22 cellular contexts compared by ENCODE assay signal in genomic region chr3:46070458-46071136, GRCh38. TPM values are rescaled to one million over a fixed set of nuclear protein-coding genes. Genes with fewer than 3 reads are reported as not detected.
DNase-seq lines count a peak whose midpoint lies in the region; ATAC-seq, FAIRE-seq and TF ChIP-seq lines count a peak whose summit lies in the region.
"Had no signal": no experiment of that assay in that cellular context is flagged by ENCODE, and none has a peak within 500 bp of the region (broad histone marks: within the 10 kb centered on the region; RNA-seq: fewer than 3 reads in every experiment).

No MANE protein-coding gene starts in this region.

- peaks cover 29% of the 10 kb centered on the region for H3K36me3 Mint-ChIP-seq in activated CD4-positive, alpha-beta T cell treated with anti-CD3 and anti-CD28 coated beads, Interleukin-2, amount 10 ng/mL, durations not matched to agents 7 days and 5 days (ENCODE audit: low read depth)
- peaks cover 3% of the 10 kb centered on the region for H3K36me3 Mint-ChIP-seq in activated naive CD8-positive, alpha-beta T cell

- 26 to 55% (median 33%) methylated on average over 1 of the region's 1 CpG for WGBS in small intestine, 3 donors

- FAIRE-seq in small intestine (lab: Jason Lieb, UNC), result no peak
- FAIRE-seq: H54 had no signal

- no peak overlapping the region for H3K27ac ChIP-seq in small intestine (ENCODE audit: low read depth in 1 of 2, low read length in 1 of 2)
- H3K27ac ChIP-seq: hepatocyte, SK-N-MC, uterus had no signal

- CTCF ChIA-PET in activated CD4-positive, alpha-beta T cell treated with anti-CD3 and anti-CD28 coated beads, Interleukin-2, amount 10 ng/mL, durations not matched to agents 7 days and 5 days (lab: Charles Lee), result interaction anchor here (0.6 to 7.0 kb wide), 2 partner anchors 7 to 281 kb away, joined by 5 to 52 read pairs; no protein-coding TSS in a partner anchor

- TF ChIP-seq CTCF in NB4 (IDR thresholded peaks at IDR 0.05; ENCODE audit: low read depth, low read length), result no peak

- TF ChIP-seq POLR2A in NB4 (IDR thresholded peaks at IDR 0.05; ENCODE audit: extremely low read depth, insufficient read length) (no peak), erythroblast (IDR thresholded peaks at IDR 0.05; ENCODE audit: low read length) (no peak)

- no peak for ATAC-seq in HG03159 (IDR thresholded peaks at IDR 0.05; ENCODE audit: unreplicated experiment)
- ATAC-seq: Panc1 had no signal

- peaks cover 70% of the 10 kb centered on the region for H3K27me3 Mint-ChIP-seq in activated CD4-positive, alpha-beta T cell treated with anti-CD3 and anti-CD28 coated beads, Interleukin-2, amount 10 ng/mL, durations not matched to agents 7 days and 5 days
- no peaks in the 10 kb centered on the region for H3K27me3 Mint-ChIP-seq in activated naive CD8-positive, alpha-beta T cell

- H3K27ac Mint-ChIP-seq in activated CD4-positive, alpha-beta T cell treated with anti-CD3 and anti-CD28 coated beads, Interleukin-2, amount 10 ng/mL, durations not matched to agents 7 days and 5 days, result peak overlapping the region; percentile 60
- H3K27ac Mint-ChIP-seq in activated naive CD8-positive, alpha-beta T cell, result peak overlapping the region; percentile 72

- H3K4me1 Mint-ChIP-seq in activated CD4-positive, alpha-beta T cell treated with anti-CD3 and anti-CD28 coated beads, Interleukin-2, amount 10 ng/mL, durations not matched to agents 7 days and 5 days, result peaks cover 59% of the 10 kb centered on the region
- peaks cover 67% of the 10 kb centered on the region for H3K4me1 Mint-ChIP-seq in activated naive CD8-positive, alpha-beta T cell (ENCODE audit: low read depth)

- H3K4me3 ChIP-seq in NB4 (ENCODE audit: low read depth, low read length) (no peak overlapping the region), small intestine (ENCODE audit: low read depth in 1 of 2, low read length in 2 of 2) (no peak overlapping the region)
- H3K4me3 ChIP-seq: hepatocyte, SK-N-MC, uterus had no signal

- H3K9me3 Mint-ChIP-seq in activated CD4-positive, alpha-beta T cell treated with anti-CD3 and anti-CD28 coated beads, Interleukin-2, amount 10 ng/mL, durations not matched to agents 7 days and 5 days, result peaks cover 17% of the 10 kb centered on the region
- peaks cover 17% of the 10 kb centered on the region for H3K9me3 Mint-ChIP-seq in activated naive CD8-positive, alpha-beta T cell (ENCODE audit: low read depth)

- POLR2A ChIA-PET in activated CD4-positive, alpha-beta T cell treated with anti-CD3 and anti-CD28 coated beads, Interleukin-2, amount 10 ng/mL, durations not matched to agents 7 days and 5 days (lab: Charles Lee), result no interaction called here

- H3K36me3 ChIP-seq in small intestine (ENCODE audit: control insufficient read depth in 2 of 2, insufficient read depth in 2 of 2, low read length in 2 of 2), result no peaks in the 10 kb centered on the region

- H3K9me3 ChIP-seq in small intestine (ENCODE audit: control insufficient read depth, low read depth), result no peaks in the 10 kb centered on the region
- H3K9me3 ChIP-seq: uterus had no signal

- peak overlapping the region; percentile 7 for H3K4me3 Mint-ChIP-seq in activated CD4-positive, alpha-beta T cell treated with anti-CD3 and anti-CD28 coated beads, Interleukin-2, amount 10 ng/mL, durations not matched to agents 7 days and 5 days
- peak overlapping the region; percentile 67 for H3K4me3 Mint-ChIP-seq in activated naive CD8-positive, alpha-beta T cell

- H3K4me1 ChIP-seq in small intestine (ENCODE audit: control insufficient read depth in 2 of 2, insufficient read depth in 1 of 2, low read depth in 1 of 2, low read length in 1 of 2), result no peaks in the 10 kb centered on the region
- H3K4me1 ChIP-seq: uterus had no signal

- DNase-seq in activated CD4-positive, alpha-beta T cell treated with anti-CD3 and anti-CD28 coated beads, Interleukin-2, amount 10 ng/mL, durations not matched to agents 7 days and 5 days, result no peak
- DNase-seq in activated CD4-positive, alpha-beta T cell treated with anti-CD3 and anti-CD28 coated beads, Interleukin-2, amount 50 U/mL, for 1 hour, result no peak
- DNase-seq in NB4 (ENCODE audit: low read depth) (peak; percentile 30), small intestine (peak; percentile 47), NCI-H69 (lab: John Stamatoyannopoulos, UW) (no peak), erythroblast (lab: John Stamatoyannopoulos, UW) (no peak)
- DNase-seq: activated CD8-positive, alpha-beta memory T cell treated with anti-CD3 and anti-CD28 coated beads, Interleukin-2, amount 50 U/mL, for 4 hours; caudate nucleus; effector CD8-positive, alpha-beta T cell; mesendoderm; NCI-H524; uterus had no signal

- no peaks in the 10 kb centered on the region for H3K27me3 ChIP-seq in small intestine (ENCODE audit: control insufficient read depth in 2 of 2, insufficient read depth in 2 of 2, low read length in 2 of 2)
- H3K27me3 ChIP-seq: hepatocyte, uterus had no signal

RNA-seq across cellular contexts. Expression of gene XCR1, which starts 43.3 kb away (rescaled TPM):
- total RNA-seq in activated CD4-positive, alpha-beta T cell treated with anti-CD3 and anti-CD28 coated beads, Interleukin-2, amount 10 ng/mL, durations not matched to agents 7 days and 5 days, result not detected
- under 1 TPM in 2 of 3 donors, not detected in 1; under 0.01 to 0.13 TPM for polyA plus RNA-seq in small intestine
- total RNA-seq: A673, G401, HT-29, kidney epithelial cell had no signal

Comparison
In these comparisons a context has a peak if more than half of its experiments do, and no peak if none do; other contexts are left out.
1. DNase-seq: peak in NB4 (single experiment) and small intestine (single experiment); none in activated CD4-positive, alpha-beta T cell treated with anti-CD3 and anti-CD28 coated beads, Interleukin-2, amount 10 ng/mL, durations not matched to agents 7 days and 5 days (single experiment), activated CD4-positive, alpha-beta T cell treated with anti-CD3 and anti-CD28 coated beads, Interleukin-2, amount 50 U/mL, for 1 hour (single experiment), NCI-H69 (single experiment) and erythroblast (0 of 2).